In the genomic region with DNA sequence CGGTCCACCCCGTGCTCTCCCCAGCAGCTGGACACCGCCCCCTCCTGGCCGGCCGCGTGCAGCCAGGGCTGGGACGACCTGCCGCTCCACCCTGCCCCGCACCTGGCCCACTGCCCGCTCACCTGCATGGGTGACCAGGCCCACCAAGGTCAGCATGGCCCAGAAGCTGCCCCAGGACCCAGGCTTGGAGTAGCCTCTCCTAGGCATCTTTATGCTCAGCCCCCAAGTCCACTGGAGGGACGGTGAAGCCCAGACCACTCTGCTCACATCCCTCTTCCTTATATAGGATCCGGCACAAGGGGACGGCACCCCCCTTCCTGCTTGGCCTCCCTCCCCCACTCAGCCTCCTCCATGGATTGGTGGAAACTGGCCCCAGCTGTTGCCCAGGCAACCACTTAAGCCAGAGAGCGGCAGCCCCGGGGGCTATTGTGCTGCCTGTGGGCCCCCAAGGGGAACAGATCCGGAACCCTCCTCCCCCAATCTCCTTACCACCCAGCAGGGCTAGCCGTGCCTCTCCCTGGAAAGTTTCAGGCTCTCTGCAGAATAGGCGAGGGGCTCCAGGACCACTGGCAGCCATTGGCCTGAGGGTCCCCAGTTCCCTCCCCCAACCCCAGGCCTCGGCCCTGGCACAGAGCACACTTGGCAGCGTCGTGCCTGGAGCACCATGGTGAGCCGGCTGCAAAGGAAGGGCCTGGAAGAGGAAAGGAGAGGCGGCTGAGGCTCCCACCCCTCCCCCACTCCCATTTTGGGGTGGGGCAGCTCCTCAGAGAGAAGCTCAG, we compare ENCODE assay signal across 8 cellular contexts. TPM values are rescaled to one million over a fixed set of nuclear protein-coding genes. Genes with fewer than 3 reads are reported as not detected.
A peak's percentile ranks its signal among the peaks of the same experiment; 100 is the strongest.
DNase-seq lines count a peak whose midpoint lies in the region; ATAC-seq, FAIRE-seq and TF ChIP-seq lines count a peak whose summit lies in the region.

A gene with protein sequence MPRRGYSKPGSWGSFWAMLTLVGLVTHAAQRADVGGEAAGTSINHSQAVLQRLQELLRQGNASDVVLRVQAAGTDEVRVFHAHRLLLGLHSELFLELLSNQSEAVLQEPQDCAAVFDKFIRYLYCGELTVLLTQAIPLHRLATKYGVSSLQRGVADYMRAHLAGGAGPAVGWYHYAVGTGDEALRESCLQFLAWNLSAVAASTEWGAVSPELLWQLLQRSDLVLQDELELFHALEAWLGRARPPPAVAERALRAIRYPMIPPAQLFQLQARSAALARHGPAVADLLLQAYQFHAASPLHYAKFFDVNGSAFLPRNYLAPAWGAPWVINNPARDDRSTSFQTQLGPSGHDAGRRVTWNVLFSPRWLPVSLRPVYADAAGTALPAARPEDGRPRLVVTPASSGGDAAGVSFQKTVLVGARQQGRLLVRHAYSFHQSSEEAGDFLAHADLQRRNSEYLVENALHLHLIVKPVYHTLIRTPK (minus strand): TSS at position 256 of the 779 bp plus-strand sequence. CDS start 49 bp downstream, at position 207.

- peaks cover 16% of the 10 kb centered on the region for H3K27me3 Mint-ChIP-seq in activated T-helper 17 cell treated with anti-CD3 and anti-CD28 coated beads, Interleukin-2, amount 50 U/mL, for 72 hours

- no peaks in the 10 kb centered on the region; the same call in none of the 2 replicates for H3K27me3 ChIP-seq in GM06990 (replicated peaks; ENCODE audit: control insufficient read depth, insufficient read depth, low read length)

- no peaks in the 10 kb centered on the region for H3K36me3 ChIP-seq in GM06990 (ENCODE audit: control insufficient read depth, insufficient read depth, low read length)

- ATAC-seq in activated T-helper 17 cell treated with anti-CD3 and anti-CD28 coated beads, Interleukin-2, amount 50 U/mL, for 72 hours (replicated peaks) = peak; percentile 78
- no peak for ATAC-seq in GM21381 (IDR thresholded peaks at IDR 0.05; ENCODE audit: unreplicated experiment)

- FAIRE-seq in HTR-8/SVneo (lab: Jason Lieb, UNC) = no peak

- intact Hi-C loops in head of caudate nucleus (cut with DNase I) = loop anchor here (2.0 to 5.0 kb wide), 2 partner anchors 55 to 150 kb away; a partner anchor contains a TSS

- H3K9me3 Mint-ChIP-seq in activated T-helper 17 cell treated with anti-CD3 and anti-CD28 coated beads, Interleukin-2, amount 50 U/mL, for 72 hours = no peaks in the 10 kb centered on the region

- no peaks in the 10 kb centered on the region for H3K4me1 Mint-ChIP-seq in activated T-helper 17 cell treated with anti-CD3 and anti-CD28 coated beads, Interleukin-2, amount 50 U/mL, for 72 hours

- no peaks in the 10 kb centered on the region for H3K36me3 Mint-ChIP-seq in activated T-helper 17 cell treated with anti-CD3 and anti-CD28 coated beads, Interleukin-2, amount 50 U/mL, for 72 hours (ENCODE audit: low read depth)

- peak; percentile 74 for TF ChIP-seq CTCF in GM06990 (IDR thresholded peaks at IDR 0.05; ENCODE audit: insufficient read depth, low read length, poor library complexity, severe bottlenecking)

- H3K27ac Mint-ChIP-seq in activated T-helper 17 cell treated with anti-CD3 and anti-CD28 coated beads, Interleukin-2, amount 50 U/mL, for 72 hours = no peak within 1 kb of the TSS

- H3K4me3 Mint-ChIP-seq in activated T-helper 17 cell treated with anti-CD3 and anti-CD28 coated beads, Interleukin-2, amount 50 U/mL, for 72 hours = no peak within 1 kb of the TSS

- no peak within 1 kb of the TSS for H3K4me3 ChIP-seq in GM06990 (replicated peaks; ENCODE audit: low read depth, low read length)

- DNase-seq in GM06990 (ENCODE audit: extremely low read depth, insufficient read length) (no peak), NCI-H2107 treated with DMSO at 0.1 percent for 48 hours (lab: John Stamatoyannopoulos, UW; ENCODE audit: unreplicated experiment) (peak; percentile 71), head of caudate nucleus (peak in 40 of 42 donors; percentile 38 to 91 (median 78)), pons (ENCODE audit: low spot score) (peak; percentile 65), HTR-8/SVneo (ENCODE audit: insufficient read length, low spot score) (no peak)
- no peak for DNase-seq in effector CD4-positive, alpha-beta T cell

RNA-seq across cellular contexts. Expression of the gene that starts here (rescaled TPM):
- not detected for total RNA-seq in activated T-helper 17 cell treated with anti-CD3 and anti-CD28 coated beads, Interleukin-2, amount 50 U/mL, for 72 hours

Comparison
In these comparisons a context has a peak if more than half of its experiments do, and no peak if none do; other contexts are left out.
1. Peak in ATAC-seq in activated T-helper 17 cell treated with anti-CD3 and anti-CD28 coated beads, Interleukin-2, amount 50 U/mL, for 72 hours; RNA of the gene not detected or under 1 TPM.
2. DNase-seq: peak in NCI-H2107 treated with DMSO at 0.1 percent for 48 hours (single experiment), head of caudate nucleus (40 of 42) and pons (single experiment); none in GM06990 (single experiment), effector CD4-positive, alpha-beta T cell (single experiment) and HTR-8/SVneo (single experiment).